ENCODE assay signal across 19 cellular contexts in genomic region chr5:137481596-137481995, GRCh38. TPM values are rescaled to one million over a fixed set of nuclear protein-coding genes. Genes with fewer than 3 reads are reported as not detected.
A peak's percentile ranks its signal among the peaks of the same experiment; 100 is the strongest.
DNase-seq lines count a peak whose midpoint lies in the region; ATAC-seq, FAIRE-seq and TF ChIP-seq lines count a peak whose summit lies in the region.
"Had no signal": no experiment of that assay in that cellular context is flagged by ENCODE, and none has a peak within 500 bp of the region (broad histone marks: within the 10 kb centered on the region; RNA-seq: fewer than 3 reads in every experiment).

No MANE protein-coding gene starts in this region.

- ATAC-seq in effector memory CD8-positive, alpha-beta T cell (replicated peaks), result no peak
- ATAC-seq in GM23338, result no peak

- H3K27me3 Mint-ChIP-seq in effector memory CD8-positive, alpha-beta T cell, result peaks cover 0 to 1% of the 10 kb centered on the region in 2 donors
- no peaks in the 10 kb centered on the region for H3K27me3 Mint-ChIP-seq in GM23338 (ENCODE audit: insufficient read depth, low read depth, poor library complexity)

- H2AFZ ChIP-seq in GM23338, result no peak overlapping the region

- no peak overlapping the region for H3K4me2 ChIP-seq in GM23338
- H3K4me2 ChIP-seq: BLaER1 treated with 17β-estradiol and CSF1 and Interleukin-3, amounts not matched to agents 10 nM and 100 nM had no signal

- H3K4me1 Mint-ChIP-seq in effector memory CD8-positive, alpha-beta T cell (ENCODE audit: low read depth in 2 of 2), result no peaks in the 10 kb centered on the region
- H3K4me1 Mint-ChIP-seq in GM23338, result no peaks in the 10 kb centered on the region
- H3K4me1 Mint-ChIP-seq: CD8-positive, alpha-beta memory T cell; H9 had no signal

- no peaks in the 10 kb centered on the region for H3K79me2 ChIP-seq in GM23338 (replicated peaks; ENCODE audit: insufficient read depth)

- no peak overlapping the region for H3K4me3 ChIP-seq in bronchial epithelial cell (ENCODE audit: low read depth, low read length)
- H3K4me3 ChIP-seq in GM23338, result no peak overlapping the region
- H3K4me3 ChIP-seq: BLaER1 treated with 17β-estradiol and CSF1 and Interleukin-3, amounts not matched to agents 10 nM and 100 nM had no signal

- H3K36me3 Mint-ChIP-seq in effector memory CD8-positive, alpha-beta T cell (ENCODE audit: insufficient read depth), result no peaks in the 10 kb centered on the region
- no peaks in the 10 kb centered on the region for H3K36me3 Mint-ChIP-seq in GM23338 (ENCODE audit: low read depth)
- H3K36me3 Mint-ChIP-seq: CD8-positive, alpha-beta memory T cell had no signal

- H3K4me1 ChIP-seq in GM23338 (ENCODE audit: insufficient read depth), result no peaks in the 10 kb centered on the region

- no peaks in the 10 kb centered on the region for H4K20me1 ChIP-seq in GM23338 (replicated peaks; ENCODE audit: insufficient read depth)
- H4K20me1 ChIP-seq: BLaER1 treated with 17β-estradiol and CSF1 and Interleukin-3, amounts not matched to agents 10 nM and 100 nM had no signal

- no peaks in the 10 kb centered on the region for H3K27me3 ChIP-seq in bronchial epithelial cell (ENCODE audit: control insufficient read depth, insufficient read depth, low read length)
- H3K27me3 ChIP-seq in GM23338 (ENCODE audit: insufficient read depth), result no peaks in the 10 kb centered on the region
- H3K27me3 ChIP-seq: BLaER1 treated with 17β-estradiol and CSF1 and Interleukin-3, amounts not matched to agents 10 nM and 100 nM had no signal

- H3K9me3 Mint-ChIP-seq in effector memory CD8-positive, alpha-beta T cell, result no peaks in the 10 kb centered on the region
- no peaks in the 10 kb centered on the region for H3K9me3 Mint-ChIP-seq in GM23338
- H3K9me3 Mint-ChIP-seq: H9 had no signal

- FAIRE-seq in bronchial epithelial cell (lab: Jason Lieb, UNC), result no peak
- FAIRE-seq: A204.1 had no signal

- no peak overlapping the region for H3K27ac ChIP-seq in GM23338 (ENCODE audit: low read depth)
- H3K27ac ChIP-seq: BLaER1 treated with 17β-estradiol and CSF1 and Interleukin-3, amounts not matched to agents 10 nM and 100 nM; RWPE1 had no signal

- no peak overlapping the region for H3K4me3 Mint-ChIP-seq in effector memory CD8-positive, alpha-beta T cell
- H3K4me3 Mint-ChIP-seq in GM23338, result no peak overlapping the region
- H3K4me3 Mint-ChIP-seq: CD8-positive, alpha-beta memory T cell; H9 had no signal

- peak; percentile 32 for DNase-seq in NCI-H345 (lab: John Stamatoyannopoulos, UW)
- DNase-seq in NCI-H345 treated with DMSO at 0.1 percent for 48 hours (lab: John Stamatoyannopoulos, UW; ENCODE audit: unreplicated experiment), result no peak
- peak; percentile 61 for DNase-seq in G401 (ENCODE audit: low spot score)
- DNase-seq in bronchial epithelial cell (ENCODE audit: low read depth), result peak; percentile 59
- DNase-seq in left kidney (ENCODE audit: low read depth, low spot score), result peak; percentile 2
- no peak for DNase-seq in NCI-H1105 (lab: John Stamatoyannopoulos, UW)
- no peak for DNase-seq in effector memory CD8-positive, alpha-beta T cell
- no peak for DNase-seq in GM23338 (ENCODE audit: low spot score)
- DNase-seq: CD8-positive, alpha-beta memory T cell; H9; MM.1S; NCI-H1092 treated with DMSO at 0.1 percent for 48 hours; NCI-H1694; NCI-H524 treated with DMSO at 0.1 percent for 48 hours; OCI-M1 had no signal

- no peak overlapping the region for H3K27ac Mint-ChIP-seq in effector memory CD8-positive, alpha-beta T cell
- H3K27ac Mint-ChIP-seq in GM23338, result no peak overlapping the region
- H3K27ac Mint-ChIP-seq: CD8-positive, alpha-beta memory T cell; H9 had no signal

- TF ChIP-seq CTCF in bronchial epithelial cell (IDR thresholded peaks at IDR 0.05; ENCODE audit: insufficient read depth, low read length, severe bottlenecking) (no peak), GM23338 (conservative IDR thresholded peaks at IDR 0.05; ENCODE audit: low read depth in 2 of 2) (no peak)

- H3F3A ChIP-seq in GM23338 (replicated peaks; ENCODE audit: low read depth), result no peaks in the 10 kb centered on the region

- no peaks in the 10 kb centered on the region for H3K9me2 ChIP-seq in GM23338 (ENCODE audit: insufficient read depth)

- H3K36me3 ChIP-seq in bronchial epithelial cell (ENCODE audit: control insufficient read depth, insufficient read depth, low read length) (no peaks in the 10 kb centered on the region), GM23338 (ENCODE audit: insufficient read depth) (no peaks in the 10 kb centered on the region)
- H3K36me3 ChIP-seq: BLaER1 treated with 17β-estradiol and CSF1 and Interleukin-3, amounts not matched to agents 10 nM and 100 nM had no signal

- in situ Hi-C loops in G401 (cut with HindIII; ENCODE audit: low sequenced_read_pairs), result no loop called here

TF ChIP-seq in GM23338, 12 proteins besides CTCF, POLR2A, EP300 and RAD21 (continues in another document):
- TF ChIP-seq JUNB (IDR thresholded peaks at IDR 0.05; ENCODE audit: unreplicated experiment) (no peak), EZH2 (IDR thresholded peaks at IDR 0.05; ENCODE audit: low read depth, unreplicated experiment) (no peak), EZH2phosphoT487 (IDR thresholded peaks at IDR 0.05; ENCODE audit: unreplicated experiment) (no peak), REST (IDR thresholded peaks at IDR 0.05; ENCODE audit: unreplicated experiment) (no peak), POLR2AphosphoS5 (IDR thresholded peaks at IDR 0.05; ENCODE audit: low read depth) (no peak), STAT1 (IDR thresholded peaks at IDR 0.05; ENCODE audit: unreplicated experiment) (no peak), ZNF331 (CRISPR knock-in tag; IDR thresholded peaks at IDR 0.05; ENCODE audit: low read depth) (no peak), ETS1 (IDR thresholded peaks at IDR 0.05) (no peak)

RNA-seq across cellular contexts. Expression of gene SPOCK1, which starts 17.5 kb away (rescaled TPM):
- total RNA-seq in G401 (2014; rRNA removed; shearing (Covaris generic)), result not detected in 2 replicates
- total RNA-seq in bronchial epithelial cell, result 6.8 and 8.2 TPM in 2 replicates
- total RNA-seq in GM23338 (2014; rRNA removed; shearing (Covaris generic)), result 10.5 and 17.2 TPM in 2 replicates
- polyA plus RNA-seq in GM23338 (2016; fragmentation: Nextera tagmentation; extraction: Ambion mirVana), result 6.9 and 8.2 TPM in 2 replicates
- total RNA-seq: CD8-positive, alpha-beta memory T cell; HT-29 had no signal
- polyA plus RNA-seq: CD8-positive, alpha-beta memory T cell had no signal

Comparison
In these comparisons a context has a peak if more than half of its experiments do, and no peak if none do; other contexts are left out.
1. DNase-seq: peak in NCI-H345 (single experiment), G401 (single experiment), bronchial epithelial cell (single experiment) and left kidney (single experiment); none in NCI-H345 treated with DMSO at 0.1 percent for 48 hours (single experiment), NCI-H1105 (single experiment), effector memory CD8-positive, alpha-beta T cell (0 of 3) and GM23338 (single experiment).